ENCODE assay signal across 8 cellular contexts in the genomic region with DNA sequence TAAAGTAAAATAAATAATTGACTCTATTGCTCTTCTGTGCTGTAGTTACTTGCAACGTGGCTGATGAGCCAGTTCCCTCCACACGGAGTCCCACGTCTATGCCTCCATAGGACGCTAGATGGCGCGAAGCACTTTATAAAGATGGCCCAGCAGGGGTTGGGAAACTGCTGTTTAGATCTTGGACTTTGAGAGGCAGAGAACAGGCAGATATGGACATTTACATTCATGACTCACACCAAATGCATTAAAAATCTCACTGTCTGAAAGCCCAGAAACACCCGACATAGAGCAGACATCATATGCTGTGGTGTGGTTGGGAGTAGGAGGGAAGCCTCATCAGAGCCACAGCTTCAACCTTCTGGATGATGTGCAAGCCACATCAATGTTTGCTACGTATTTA.
DNase-seq lines count a peak whose midpoint lies in the region; ATAC-seq and TF ChIP-seq lines count a peak whose summit lies in the region.

No MANE protein-coding gene starts in this region.

- no peak overlapping the region for H3K4me3 Mint-ChIP-seq in activated CD8-positive, alpha-beta T cell treated with anti-CD3 and anti-CD28 coated beads, Interleukin-2, amount 10 ng/mL, durations not matched to agents 7 days and 5 days
- H3K4me3 Mint-ChIP-seq in naive thymus-derived CD8-positive, alpha-beta T cell, result no peak overlapping the region

- no peak overlapping the region for H3K9ac ChIP-seq in DND-41 (ENCODE audit: low read depth, low read length)

- H3K4me1 Mint-ChIP-seq in activated CD8-positive, alpha-beta T cell treated with anti-CD3 and anti-CD28 coated beads, Interleukin-2, amount 10 ng/mL, durations not matched to agents 7 days and 5 days (ENCODE audit: low read depth), result no peaks in the 10 kb centered on the region
- H3K4me1 Mint-ChIP-seq in naive thymus-derived CD8-positive, alpha-beta T cell, result no peaks in the 10 kb centered on the region

- no peak overlapping the region for H2AFZ ChIP-seq in DND-41 (ENCODE audit: low read depth, low read length)

- no peaks in the 10 kb centered on the region for H3K36me3 ChIP-seq in DND-41 (ENCODE audit: insufficient read depth, low read length)
- no peaks in the 10 kb centered on the region for H3K36me3 ChIP-seq in esophagus muscularis mucosa
- H3K36me3 ChIP-seq in tibial nerve, result no peaks in the 10 kb centered on the region

- H3K4me1 ChIP-seq in DND-41 (ENCODE audit: insufficient read depth, low read length) (no peaks in the 10 kb centered on the region), esophagus muscularis mucosa (peaks cover 0 to 9% (median 3%) of the 10 kb centered on the region in 4 donors), tibial nerve (peaks cover 0 to 27% (median 0%) of the 10 kb centered on the region in 4 donors)

- H3K27ac Mint-ChIP-seq in activated CD8-positive, alpha-beta T cell treated with anti-CD3 and anti-CD28 coated beads, Interleukin-2, amount 10 ng/mL, durations not matched to agents 7 days and 5 days, result no peak overlapping the region
- no peak overlapping the region for H3K27ac Mint-ChIP-seq in naive thymus-derived CD8-positive, alpha-beta T cell

- H3K4me3 ChIP-seq in DND-41 (ENCODE audit: low read depth in 1 of 2, low read length in 2 of 2), result no peak overlapping the region
- H3K4me3 ChIP-seq in esophagus muscularis mucosa, result peak overlapping the region in 1 of 4 donors; percentile 3
- H3K4me3 ChIP-seq in tibial nerve, result peak overlapping the region in 1 of 4 donors; percentile 19

- CTCF ChIA-PET in activated CD8-positive, alpha-beta T cell treated with anti-CD3 and anti-CD28 coated beads, Interleukin-2, amount 10 ng/mL, durations not matched to agents 7 days and 5 days (lab: Charles Lee), result interaction anchor here (0.9 to 2.0 kb wide), 6 partner anchors 9 to 945 kb away, joined by 3 to 7 read pairs (median 4); no protein-coding TSS in a partner anchor

- H3K36me3 Mint-ChIP-seq in activated CD8-positive, alpha-beta T cell treated with anti-CD3 and anti-CD28 coated beads, Interleukin-2, amount 10 ng/mL, durations not matched to agents 7 days and 5 days (ENCODE audit: low read depth), result no peaks in the 10 kb centered on the region
- H3K36me3 Mint-ChIP-seq in naive thymus-derived CD8-positive, alpha-beta T cell, result no peaks in the 10 kb centered on the region

- 6% methylated on average over 8 of the region's 8 CpGs for WGBS in esophagus muscularis mucosa
- WGBS in tibial nerve, 2 donors, result 7% methylated on average over 8 of the region's 8 CpGs

- H4K20me1 ChIP-seq in DND-41 (ENCODE audit: insufficient read depth, low read length), result no peaks in the 10 kb centered on the region

- TF ChIP-seq POLR2A in esophagus muscularis mucosa (IDR thresholded peaks at IDR 0.05; ENCODE audit: low read depth) (no peak), tibial nerve (IDR thresholded peaks at IDR 0.05) (no peak)

- POLR2A ChIA-PET in activated CD8-positive, alpha-beta T cell treated with anti-CD3 and anti-CD28 coated beads, Interleukin-2, amount 10 ng/mL, durations not matched to agents 7 days and 5 days (lab: Charles Lee), result no interaction called here
- POLR2A ChIA-PET in naive thymus-derived CD8-positive, alpha-beta T cell (lab: Charles Lee), result no interaction called here

- H3K27ac ChIP-seq in DND-41 (ENCODE audit: low read length) (no peak overlapping the region), esophagus muscularis mucosa (replicated peaks in 1 of 4) (no peak overlapping the region), tibial nerve (no peak overlapping the region)

- H3K27me3 ChIP-seq in DND-41 (ENCODE audit: insufficient read depth, low read length, poor library complexity), result no peaks in the 10 kb centered on the region
- H3K27me3 ChIP-seq in esophagus muscularis mucosa, result no peaks in the 10 kb centered on the region
- no peaks in the 10 kb centered on the region for H3K27me3 ChIP-seq in tibial nerve

- H3K79me2 ChIP-seq in DND-41 (ENCODE audit: insufficient read depth, low read length), result no peaks in the 10 kb centered on the region

- H3K27me3 Mint-ChIP-seq in activated CD8-positive, alpha-beta T cell treated with anti-CD3 and anti-CD28 coated beads, Interleukin-2, amount 10 ng/mL, durations not matched to agents 7 days and 5 days (ENCODE audit: low read depth), result no peaks in the 10 kb centered on the region
- peaks cover 0 to 30% (median 3%) of the 10 kb centered on the region in 5 donors for H3K27me3 Mint-ChIP-seq in naive thymus-derived CD8-positive, alpha-beta T cell

- no peak for TF ChIP-seq EP300 in esophagus muscularis mucosa (IDR thresholded peaks at IDR 0.05)
- no peak for TF ChIP-seq EP300 in tibial nerve (IDR thresholded peaks at IDR 0.05)

- H3K9me3 Mint-ChIP-seq in activated CD8-positive, alpha-beta T cell treated with anti-CD3 and anti-CD28 coated beads, Interleukin-2, amount 10 ng/mL, durations not matched to agents 7 days and 5 days (ENCODE audit: insufficient read depth), result no peaks in the 10 kb centered on the region
- no peaks in the 10 kb centered on the region for H3K9me3 Mint-ChIP-seq in naive thymus-derived CD8-positive, alpha-beta T cell

- no peak overlapping the region for H3K4me2 ChIP-seq in DND-41 (ENCODE audit: insufficient read depth, low read length)

- TF ChIP-seq CTCF in DND-41 (IDR thresholded peaks at IDR 0.05; ENCODE audit: borderline replicate concordance, extremely low read depth, low read length, poor library complexity, severe bottlenecking) (peak; percentile 82), esophagus muscularis mucosa (IDR thresholded peaks at IDR 0.05) (peak; percentile 65 to 90 (median 69)), tibial nerve (IDR thresholded peaks at IDR 0.05) (peak; percentile 67 to 82 (median 80))

- ATAC-seq in DND-41 (ENCODE audit: insufficient read depth, low read depth) (peak; percentile 88), GM21390 (IDR thresholded peaks at IDR 0.05; ENCODE audit: unreplicated experiment) (peak; percentile 98), HG03575 (IDR thresholded peaks at IDR 0.05; ENCODE audit: extremely low read depth, insufficient number of reproducible peaks, low FRiP score, unreplicated experiment) (peak; percentile 82)
- ATAC-seq in activated CD8-positive, alpha-beta T cell treated with anti-CD3 and anti-CD28 coated beads, Interleukin-2, amount 10 ng/mL, durations not matched to agents 7 days and 5 days, result peak; percentile 51
- peak; percentile 47 to 60 for ATAC-seq in naive thymus-derived CD8-positive, alpha-beta T cell

- intact Hi-C loops in esophagus muscularis mucosa (cut with DNase I), result loop anchor here (5.0 to 10.0 kb wide), 2 partner anchors 356 to 434 kb away; no protein-coding TSS in a partner anchor

- DNase-seq in DND-41 (peak; percentile 54), NCI-H526 (lab: John Stamatoyannopoulos, UW) (peak; percentile 66 to 86), esophagus muscularis mucosa (ENCODE audit: extremely low spot score) (no peak), tibial nerve (ENCODE audit: low spot score in 2 of 2) (peak; percentile 73 to 89)
- DNase-seq in activated CD8-positive, alpha-beta T cell treated with anti-CD3 and anti-CD28 coated beads, Interleukin-2, amount 10 ng/mL, durations not matched to agents 7 days and 5 days, result peak; percentile 63
- peak; percentile 8 to 65 (median 27) for DNase-seq in naive thymus-derived CD8-positive, alpha-beta T cell

- H3K9me3 ChIP-seq in DND-41 (ENCODE audit: insufficient read depth, low read length, severe bottlenecking) (no peaks in the 10 kb centered on the region), esophagus muscularis mucosa (no peaks in the 10 kb centered on the region), tibial nerve (no peaks in the 10 kb centered on the region)
